9 cellular contexts compared by ENCODE assay signal in genomic region chr17:71828182-71828596, GRCh38.
DNase-seq lines count a peak whose midpoint lies in the region; ATAC-seq and TF ChIP-seq lines count a peak whose summit lies in the region.
"Had no signal": no experiment of that assay in that cellular context is flagged by ENCODE, and none has a peak within 500 bp of the region (broad histone marks: within the 10 kb centered on the region; RNA-seq: fewer than 3 reads in every experiment).

No MANE protein-coding gene starts in this region.

- intact Hi-C loops in body of pancreas (cut with DNase I) = no loop called here

- no peak overlapping the region for H3K27ac ChIP-seq in HEK293 (ENCODE audit: extremely low read depth, low read depth, low read length)
- H3K27ac ChIP-seq in body of pancreas = no peak overlapping the region
- H3K27ac ChIP-seq: VCaP had no signal

- H3K4me1 ChIP-seq in HEK293 (ENCODE audit: control insufficient read depth, insufficient read depth, low read length) (peaks cover 6% of the 10 kb centered on the region), body of pancreas (no peaks in the 10 kb centered on the region)

- CTCF ChIA-PET in HEK293 (lab: Yijun Ruan, JAX) = interaction anchor here (0.6 kb wide), 2 partner anchors 45 to 334 kb away, joined by 3 read pairs; no protein-coding TSS in a partner anchor

- 46 to 56% methylated on average over 5 of the region's 5 CpGs for WGBS in body of pancreas, 2 donors

- H3K4me3 ChIP-seq in HEK293 (ENCODE audit: low read depth, low read length) (no peak overlapping the region), foreskin fibroblast (ENCODE audit: low read depth in 1 of 2, low read length in 2 of 2) (no peak overlapping the region), body of pancreas (no peak overlapping the region)

- DNase-seq in NCI-H446 treated with DMSO at 0.1 percent for 48 hours (lab: John Stamatoyannopoulos, UW) (peak; percentile 53), foreskin fibroblast (peak; percentile 1 to 4), putamen (ENCODE audit: low spot score) (peak; percentile 75), body of pancreas (no peak)
- no peak for DNase-seq in activated T-cell treated with anti-CD3 and anti-CD28 coated beads, Interleukin-2, amount 50 U/mL, for 1 hour

- TF ChIP-seq POLR2A in body of pancreas (IDR thresholded peaks at IDR 0.05) = no peak

- H3K27me3 ChIP-seq in body of pancreas = no peaks in the 10 kb centered on the region

- no peak for ATAC-seq in HG03280 (IDR thresholded peaks at IDR 0.05; ENCODE audit: unreplicated experiment)
- no peak for ATAC-seq in HG03565 (IDR thresholded peaks at IDR 0.05; ENCODE audit: unreplicated experiment)
- ATAC-seq in body of pancreas = no peak

- POLR2A ChIA-PET in HEK293 (lab: Yijun Ruan, JAX) = no interaction called here

- TF ChIP-seq CTCF in HEK293 (tag by site-specific recombination; IDR thresholded peaks at IDR 0.05) (no peak), foreskin fibroblast (IDR thresholded peaks at IDR 0.05; ENCODE audit: low read depth, low read length) (no peak), body of pancreas (IDR thresholded peaks at IDR 0.05) (no peak)

- H3K36me3 ChIP-seq in HEK293 (ENCODE audit: control insufficient read depth in 2 of 2, insufficient read depth in 1 of 2, low read length in 2 of 2) = no peaks in the 10 kb centered on the region
- no peaks in the 10 kb centered on the region for H3K36me3 ChIP-seq in body of pancreas (replicated peaks in 1 of 2; ENCODE audit: insufficient read depth in 1 of 2, low read depth in 2 of 2)

- H3K9me3 ChIP-seq in HEK293 (ENCODE audit: control insufficient read depth, insufficient read depth, low read depth, low read length) (no peaks in the 10 kb centered on the region), body of pancreas (no peaks in the 10 kb centered on the region)

TF ChIP-seq in HEK293, 187 proteins besides CTCF, POLR2A, EP300 and RAD21:
- TF ChIP-seq OSR2 (tag by site-specific recombination; IDR thresholded peaks at IDR 0.05) (0 out of 2 replicates have a peak, but pooled peaks have one; percentile 10), ZSCAN30 (tag by site-specific recombination; IDR thresholded peaks at IDR 0.05) (no peak), ZNF660 (tag by site-specific recombination; IDR thresholded peaks at IDR 0.05) (0 out of 2 replicates have a peak, but pooled peaks have one; percentile 32), WT1 (tag by site-specific recombination; IDR thresholded peaks at IDR 0.05) (0 out of 2 replicates have a peak, but pooled peaks have one; percentile 29), PRDM10 (tag by site-specific recombination; IDR thresholded peaks at IDR 0.05) (peak; percentile 97), ZNF791 (tag by site-specific recombination; IDR thresholded peaks at IDR 0.05) (no peak), ZBTB44 (tag by site-specific recombination; IDR thresholded peaks at IDR 0.05) (peak; percentile 21; the same call in 1 of the 2 replicates), ZNF768 (tag by site-specific recombination; IDR thresholded peaks at IDR 0.05) (no peak), TRIM28 (IDR thresholded peaks at IDR 0.05; ENCODE audit: borderline replicate concordance, low read length) (0 out of 2 replicates have a peak, but pooled peaks have one; percentile 20), IKZF3 (tag by site-specific recombination; IDR thresholded peaks at IDR 0.05) (0 out of 2 replicates have a peak, but pooled peaks have one; percentile 43), ZFP69B (tag by site-specific recombination; IDR thresholded peaks at IDR 0.05) (no peak), ZBTB20 (tag by site-specific recombination; IDR thresholded peaks at IDR 0.05) (0 out of 2 replicates have a peak, but pooled peaks have one; percentile 27), ZNF341 (tag by site-specific recombination; IDR thresholded peaks at IDR 0.05; ENCODE audit: low read depth) (peak; percentile 70), ZIC2 (tag by site-specific recombination; IDR thresholded peaks at IDR 0.05) (peak; percentile 98), KLF7 (tag by site-specific recombination; IDR thresholded peaks at IDR 0.05; ENCODE audit: borderline replicate concordance) (no peak)
- TF ChIP-seq, protein P1, sequence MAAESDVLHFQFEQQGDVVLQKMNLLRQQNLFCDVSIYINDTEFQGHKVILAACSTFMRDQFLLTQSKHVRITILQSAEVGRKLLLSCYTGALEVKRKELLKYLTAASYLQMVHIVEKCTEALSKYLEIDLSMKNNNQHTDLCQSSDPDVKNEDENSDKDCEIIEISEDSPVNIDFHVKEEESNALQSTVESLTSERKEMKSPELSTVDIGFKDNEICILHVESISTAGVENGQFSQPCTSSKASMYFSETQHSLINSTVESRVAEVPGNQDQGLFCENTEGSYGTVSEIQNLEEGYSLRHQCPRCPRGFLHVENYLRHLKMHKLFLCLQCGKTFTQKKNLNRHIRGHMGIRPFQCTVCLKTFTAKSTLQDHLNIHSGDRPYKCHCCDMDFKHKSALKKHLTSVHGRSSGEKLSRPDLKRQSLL (tag by site-specific recombination; IDR thresholded peaks at IDR 0.05) = no peak
- TF ChIP-seq, protein P2, sequence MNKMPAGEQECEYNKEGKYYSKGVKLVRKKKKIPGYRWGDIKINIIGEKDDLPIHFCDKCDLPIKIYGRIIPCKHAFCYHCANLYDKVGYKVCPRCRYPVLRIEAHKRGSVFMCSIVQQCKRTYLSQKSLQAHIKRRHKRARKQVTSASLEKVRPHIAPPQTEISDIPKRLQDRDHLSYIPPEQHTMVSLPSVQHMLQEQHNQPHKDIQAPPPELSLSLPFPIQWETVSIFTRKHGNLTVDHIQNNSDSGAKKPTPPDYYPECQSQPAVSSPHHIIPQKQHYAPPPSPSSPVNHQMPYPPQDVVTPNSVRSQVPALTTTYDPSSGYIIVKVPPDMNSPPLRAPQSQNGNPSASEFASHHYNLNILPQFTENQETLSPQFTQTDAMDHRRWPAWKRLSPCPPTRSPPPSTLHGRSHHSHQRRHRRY (tag by site-specific recombination; IDR thresholded peaks at IDR 0.05) = no peak

Comparison
In these comparisons a context has a peak if more than half of its experiments do, and no peak if none do; other contexts are left out.
1. DNase-seq: peak in NCI-H446 treated with DMSO at 0.1 percent for 48 hours (single experiment), foreskin fibroblast (2 of 2) and putamen (single experiment); none in body of pancreas (0 of 4) and activated T-cell treated with anti-CD3 and anti-CD28 coated beads, Interleukin-2, amount 50 U/mL, for 1 hour (single experiment).